Comparison of ENCODE assay signal across 26 cellular contexts in genomic region chr1:111825217-111825616, GRCh38.
"Had no signal": no experiment of that assay in that cellular context is flagged by ENCODE, and none has a peak within 500 bp of the region (broad histone marks: within the 10 kb centered on the region; RNA-seq: fewer than 3 reads in every experiment).

No MANE protein-coding gene starts in this region.

- H3K36me3 ChIP-seq: esophagus muscularis mucosa, gastroesophageal sphincter, heart right ventricle, left ventricle myocardium inferior, lower lobe of right lung, ovary, sigmoid colon, spleen, tibial artery had no signal

- DNase-seq: dermis blood vessel endothelial cell; effector memory CD4-positive, alpha-beta T cell; foreskin keratinocyte; heart right ventricle; hippocampal formation; left cardiac atrium; left ventricle myocardium inferior; lower lobe of right lung; natural killer cell; occipital lobe; ovary; posterior cingulate gyrus; psoas muscle; right cardiac atrium; sigmoid colon; spleen; stimulated activated CD4-positive, alpha-beta T cell treated with anti-CD3 and anti-CD28 coated beads, Interleukin-4, amount 100 ng/mL, for 4 hours; stimulated activated naive CD8-positive, alpha-beta T cell treated with anti-CD3 and anti-CD28 coated beads, Interleukin-15, Interleukin-2, amounts not matched to agents 100 U/mL and 50 U/mL, for 24 hours; substantia nigra; testis; tibial artery had no signal

- H3K9me3 ChIP-seq: esophagus muscularis mucosa, gastroesophageal sphincter, left ventricle myocardium inferior, lower lobe of right lung, ovary, psoas muscle, sigmoid colon, testis had no signal

- H3K27ac ChIP-seq: coronary artery, esophagus muscularis mucosa, foreskin keratinocyte, gastroesophageal sphincter, heart right ventricle, left ventricle myocardium inferior, lower lobe of right lung, ovary, psoas muscle, sigmoid colon, skin epidermis, spleen, testis, tibial artery had no signal

- H3K4me3 ChIP-seq: coronary artery, esophagus muscularis mucosa, gastroesophageal sphincter, heart right ventricle, left ventricle myocardium inferior, lower lobe of right lung, ovary, psoas muscle, sigmoid colon, skin epidermis, spleen, testis, tibial artery had no signal

- H3K27me3 ChIP-seq: esophagus muscularis mucosa, gastroesophageal sphincter, heart right ventricle, ovary, sigmoid colon, spleen, testis, tibial artery had no signal

- H3K4me1 ChIP-seq: foreskin keratinocyte, gastroesophageal sphincter, lower lobe of right lung, psoas muscle, sigmoid colon, spleen, testis, tibial artery had no signal

- ATAC-seq: foreskin keratinocyte; gastroesophageal sphincter; heart right ventricle; left cardiac atrium; natural killer cell; psoas muscle; right cardiac atrium; stimulated activated memory B cell treated with anti-CD40 and anti-IgM and Interleukin-4, amounts not matched to agents 10 μg/mL and 1 μg/mL and 100 μg/mL, for 72 hours; stimulated activated naive CD8-positive, alpha-beta T cell treated with anti-CD3 and anti-CD28 coated beads, Interleukin-15, Interleukin-2, amounts not matched to agents 100 U/mL and 50 U/mL, for 24 hours had no signal
